In genomic region chr16:67169642-67170167, GRCh38 we compare ENCODE assay signal across 8 cellular contexts. TPM values are rescaled to one million over a fixed set of nuclear protein-coding genes. Genes with fewer than 3 reads are reported as not detected.
DNase-seq lines count a peak whose midpoint lies in the region; ATAC-seq, FAIRE-seq and TF ChIP-seq lines count a peak whose summit lies in the region.

No MANE protein-coding gene starts in this region.

- H3K4me3 ChIP-seq in HUES48 (ENCODE audit: low read depth, low read length) = peak overlapping the region; percentile 66
- H3K4me3 ChIP-seq in gastroesophageal sphincter = peak overlapping the region; percentile 36 to 60
- H3K4me3 ChIP-seq in parathyroid adenoma (ENCODE audit: low read depth, low read length) = peak overlapping the region; percentile 44

- peaks cover 1% of the 10 kb centered on the region for H3K36me3 Mint-ChIP-seq in activated CD8-positive, alpha-beta memory T cell treated with anti-CD3 and anti-CD28 coated beads, Interleukin-2, amount 10 ng/mL, durations not matched to agents 7 days and 5 days

- H3K4me1 ChIP-seq in HUES48 (ENCODE audit: control insufficient read depth, insufficient read depth, low read length) (peaks cover 23% of the 10 kb centered on the region), gastroesophageal sphincter (peaks cover 2 to 99% (median 44%) of the 10 kb centered on the region in 3 donors), parathyroid adenoma (peaks cover 30% of the 10 kb centered on the region)

- H3K4me3 Mint-ChIP-seq in activated CD8-positive, alpha-beta memory T cell treated with anti-CD3 and anti-CD28 coated beads, Interleukin-2, amount 10 ng/mL, durations not matched to agents 7 days and 5 days = peak overlapping the region; percentile 75

- H3K4me2 ChIP-seq in parathyroid adenoma (ENCODE audit: low read length) = peak overlapping the region; percentile 87

- 0 to 2% methylated on average over 7 to 15 of the region's 24 CpGs for WGBS in gastroesophageal sphincter (ENCODE audit: low coverage in 1 of 2), 2 donors

- TF ChIP-seq CTCF in D721Med (IDR thresholded peaks at IDR 0.05; ENCODE audit: insufficient read depth, missing control alignments) (peak; percentile 62), gastroesophageal sphincter (IDR thresholded peaks at IDR 0.05) (peak in 3 of 4 experiments; percentile 29 to 63 (median 33)), parathyroid adenoma (IDR thresholded peaks at IDR 0.05) (peak; percentile 28)

- no peak for DNase-seq in D721Med (ENCODE audit: insufficient read length, low spot score)
- peak; percentile 65 for DNase-seq in activated CD8-positive, alpha-beta memory T cell treated with anti-CD3 and anti-CD28 coated beads, Interleukin-2, amount 10 ng/mL, durations not matched to agents 7 days and 5 days
- DNase-seq in NCI-H2029 treated with DMSO at 0.1 percent for 48 hours (lab: John Stamatoyannopoulos, UW) = no peak

- H3K27ac Mint-ChIP-seq in activated CD8-positive, alpha-beta memory T cell treated with anti-CD3 and anti-CD28 coated beads, Interleukin-2, amount 10 ng/mL, durations not matched to agents 7 days and 5 days = peak overlapping the region; percentile 66

- no peak for FAIRE-seq in D721Med (lab: Jason Lieb, UNC)

- peak overlapping the region; percentile 77 for H2AFZ ChIP-seq in parathyroid adenoma

- peaks cover 46% of the 10 kb centered on the region for H3K4me1 Mint-ChIP-seq in activated CD8-positive, alpha-beta memory T cell treated with anti-CD3 and anti-CD28 coated beads, Interleukin-2, amount 10 ng/mL, durations not matched to agents 7 days and 5 days

- ATAC-seq in activated CD8-positive, alpha-beta memory T cell treated with anti-CD3 and anti-CD28 coated beads, Interleukin-2, amount 10 ng/mL, durations not matched to agents 7 days and 5 days = no peak
- ATAC-seq in gastroesophageal sphincter (no peak), HG03025 (IDR thresholded peaks at IDR 0.05; ENCODE audit: low FRiP score, unreplicated experiment) (no peak)
- no peak for ATAC-seq in activated CD4-positive, CD25-positive, alpha-beta regulatory T cell treated with anti-CD3 and anti-CD28 coated beads, Interleukin-2, amount 50 U/mL, for 24 hours

- TF ChIP-seq EP300 in gastroesophageal sphincter (IDR thresholded peaks at IDR 0.05) = no peak

- H3K27me3 ChIP-seq in HUES48 (ENCODE audit: control insufficient read depth, insufficient read depth, low read length) (peaks cover 96% of the 10 kb centered on the region), gastroesophageal sphincter (peaks cover 11% of the 10 kb centered on the region), parathyroid adenoma (ENCODE audit: control insufficient read depth, insufficient read depth, low read length) (no peaks in the 10 kb centered on the region)

- CTCF ChIA-PET in activated CD8-positive, alpha-beta memory T cell treated with anti-CD3 and anti-CD28 coated beads, Interleukin-2, amount 10 ng/mL, durations not matched to agents 7 days and 5 days (lab: Charles Lee) = interaction anchor here (0.9 to 4.1 kb wide), 15 partner anchors 10 to 274 kb away, joined by 3 to 39 read pairs (median 8); partner anchors contain the start of genes B3GNT9, E2F4, FBXL8 and MATCAP1

- no peaks in the 10 kb centered on the region for H3K9me3 ChIP-seq in HUES48 (ENCODE audit: control insufficient read depth, insufficient read depth, low read length)
- H3K9me3 ChIP-seq in gastroesophageal sphincter = no peaks in the 10 kb centered on the region
- no peaks in the 10 kb centered on the region for H3K9me3 ChIP-seq in parathyroid adenoma (ENCODE audit: control insufficient read depth, low read length)

- H3K27ac ChIP-seq in HUES48 (ENCODE audit: low read depth, low read length) (no peak overlapping the region), gastroesophageal sphincter (peak overlapping the region; percentile 76 to 97 (median 95)), parathyroid adenoma (peak overlapping the region; percentile 85)

- no peaks in the 10 kb centered on the region for H3K36me3 ChIP-seq in HUES48 (ENCODE audit: control insufficient read depth, insufficient read depth, low read length)
- peaks cover 0 to 19% of the 10 kb centered on the region in 2 donors for H3K36me3 ChIP-seq in gastroesophageal sphincter
- H3K36me3 ChIP-seq in parathyroid adenoma (ENCODE audit: control insufficient read depth, insufficient read depth, low read length) = no peaks in the 10 kb centered on the region

- H3K27me3 Mint-ChIP-seq in activated CD8-positive, alpha-beta memory T cell treated with anti-CD3 and anti-CD28 coated beads, Interleukin-2, amount 10 ng/mL, durations not matched to agents 7 days and 5 days = peaks cover 70% of the 10 kb centered on the region

- TF ChIP-seq POLR2A in gastroesophageal sphincter (IDR thresholded peaks at IDR 0.05) = no peak

- H3K9me3 Mint-ChIP-seq in activated CD8-positive, alpha-beta memory T cell treated with anti-CD3 and anti-CD28 coated beads, Interleukin-2, amount 10 ng/mL, durations not matched to agents 7 days and 5 days (ENCODE audit: low read depth) = no peaks in the 10 kb centered on the region

- no peaks in the 10 kb centered on the region for H3K79me2 ChIP-seq in parathyroid adenoma

- no peak overlapping the region for H3K9ac ChIP-seq in HUES48 (ENCODE audit: low read depth, low read length)
- no peak overlapping the region for H3K9ac ChIP-seq in parathyroid adenoma

RNA-seq across cellular contexts. Expression of gene NOL3, which starts 0.6 kb away (rescaled TPM):
- total RNA-seq in activated CD8-positive, alpha-beta memory T cell treated with anti-CD3 and anti-CD28 coated beads, Interleukin-2, amount 10 ng/mL, durations not matched to agents 7 days and 5 days = 10 to 100 TPM in 1 of 2 experiments, 1 to 10 TPM in 1; 3.3 to 10.3 TPM
- 10 to 100 TPM; 23.0 to 78.9 (median 49.9) TPM for total RNA-seq in gastroesophageal sphincter

RNA-seq across cellular contexts. Expression of gene HSF4, which starts 5.2 kb away (rescaled TPM):
- total RNA-seq in activated CD8-positive, alpha-beta memory T cell treated with anti-CD3 and anti-CD28 coated beads, Interleukin-2, amount 10 ng/mL, durations not matched to agents 7 days and 5 days = 10 to 100 TPM; 15.0 to 43.7 TPM
- total RNA-seq in gastroesophageal sphincter = 100 to 1,000 TPM in 1 of 4 donors, 10 to 100 TPM in 2, 1 to 10 TPM in 1; 7.7 to 110 (median 59.4) TPM

RNA-seq across cellular contexts. Expression of gene FBXL8, which starts 9.9 kb away (rescaled TPM):
- total RNA-seq in activated CD8-positive, alpha-beta memory T cell treated with anti-CD3 and anti-CD28 coated beads, Interleukin-2, amount 10 ng/mL, durations not matched to agents 7 days and 5 days = 10 to 100 TPM; 15.7 to 24.5 TPM
- total RNA-seq in gastroesophageal sphincter = 10 to 100 TPM in 3 of 4 donors, 1 to 10 TPM in 1; 6.9 to 18.8 (median 14.2) TPM

RNA-seq across cellular contexts. Expression of gene TRADD, which starts 10.0 kb away (rescaled TPM):
- total RNA-seq in activated CD8-positive, alpha-beta memory T cell treated with anti-CD3 and anti-CD28 coated beads, Interleukin-2, amount 10 ng/mL, durations not matched to agents 7 days and 5 days = 10 to 100 TPM; 36.4 to 52.6 TPM
- 10 to 100 TPM; 26.1 to 39.7 (median 28.9) TPM for total RNA-seq in gastroesophageal sphincter

RNA-seq across cellular contexts. Expression of gene MATCAP1, which starts 14.1 kb away (rescaled TPM):
- total RNA-seq in activated CD8-positive, alpha-beta memory T cell treated with anti-CD3 and anti-CD28 coated beads, Interleukin-2, amount 10 ng/mL, durations not matched to agents 7 days and 5 days = 10 to 100 TPM; 38.6 to 56.0 TPM
- total RNA-seq in gastroesophageal sphincter = 10 to 100 TPM in 2 of 4 donors, 1 to 10 TPM in 2; 6.7 to 37.4 (median 19.2) TPM
